14 cellular contexts compared by ENCODE assay signal in the genomic region with DNA sequence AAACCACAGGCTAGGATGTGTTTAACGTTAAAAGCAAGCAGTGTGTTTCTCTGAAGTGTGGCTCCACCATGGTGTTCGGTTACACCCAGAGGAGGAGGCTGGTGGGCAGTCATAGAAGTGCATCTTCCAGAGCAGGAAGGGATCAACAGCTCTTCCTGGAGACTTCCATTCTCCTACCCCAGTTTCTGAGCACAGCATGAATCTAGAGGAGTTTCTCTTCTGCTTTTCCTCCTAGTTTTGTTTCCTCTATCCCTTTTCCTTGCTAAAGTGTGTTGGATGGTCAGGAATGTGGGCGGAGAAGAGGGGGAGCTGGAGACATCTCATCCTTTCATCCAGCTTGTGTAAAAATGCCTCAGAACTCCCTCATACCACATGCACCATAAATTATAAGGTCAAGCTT. TPM values are rescaled to one million over a fixed set of nuclear protein-coding genes. Genes with fewer than 3 reads are reported as not detected.
DNase-seq lines count a peak whose midpoint lies in the region; ATAC-seq and TF ChIP-seq lines count a peak whose summit lies in the region.
"Had no signal": no experiment of that assay in that cellular context is flagged by ENCODE, and none has a peak within 500 bp of the region (broad histone marks: within the 10 kb centered on the region; RNA-seq: fewer than 3 reads in every experiment).

No MANE protein-coding gene starts in this region.

- POLR2A ChIA-PET in activated CD8-positive, alpha-beta T cell treated with anti-CD3 and anti-CD28 coated beads, Interleukin-2, amount 10 ng/mL, durations not matched to agents 7 days and 5 days (lab: Charles Lee), result interaction anchor here (0.6 to 0.8 kb wide), 2 partner anchors 50 to 858 kb away, joined by 3 to 4 read pairs; no protein-coding TSS in a partner anchor

- CTCF ChIA-PET in activated CD8-positive, alpha-beta T cell treated with anti-CD3 and anti-CD28 coated beads, Interleukin-2, amount 10 ng/mL, durations not matched to agents 7 days and 5 days (lab: Charles Lee), result interaction anchor here (0.8 to 2.3 kb wide), 5 partner anchors 13 to 31 kb away, joined by 3 to 7 read pairs (median 4); no protein-coding TSS in a partner anchor

- no peak for DNase-seq in CD4-positive, CD25-positive, alpha-beta regulatory T cell
- DNase-seq in HFFc6, result peak; percentile 52
- DNase-seq in brain microvascular endothelial cell, result no peak
- DNase-seq in stimulated activated CD4-positive, alpha-beta T cell treated with anti-CD3 and anti-CD28 coated beads, Interleukin-4, amount 100 ng/mL, for 4 hours, result no peak
- DNase-seq in activated CD8-positive, alpha-beta T cell treated with anti-CD3 and anti-CD28 coated beads, Interleukin-2, amount 10 ng/mL, durations not matched to agents 7 days and 5 days, result no peak
- no peak for DNase-seq in AG08396 (ENCODE audit: low spot score)
- DNase-seq: activated CD4-positive, alpha-beta T cell treated with anti-CD3 and anti-CD28 coated beads, Interleukin-2, amount 50 U/mL, for 1 hour; activated gamma-delta T cell; Caco-2; cerebellar nuclear complex; NCI-H1092 treated with DMSO at 0.1 percent for 48 hours had no signal

- H3K4me3 Mint-ChIP-seq in CD4-positive, CD25-positive, alpha-beta regulatory T cell, result no peak overlapping the region
- H3K4me3 Mint-ChIP-seq in HFFc6 (peak overlapping the region; percentile 67), nephron (peak overlapping the region; percentile 23 to 66 (median 52))
- no peak overlapping the region for H3K4me3 Mint-ChIP-seq in activated CD8-positive, alpha-beta T cell treated with anti-CD3 and anti-CD28 coated beads, Interleukin-2, amount 10 ng/mL, durations not matched to agents 7 days and 5 days

- ATAC-seq in CD4-positive, CD25-positive, alpha-beta regulatory T cell (ENCODE audit: low read depth in 2 of 2), result no peak
- no peak for ATAC-seq in GM19397 (IDR thresholded peaks at IDR 0.05; ENCODE audit: unreplicated experiment)
- no peak for ATAC-seq in activated CD8-positive, alpha-beta T cell treated with anti-CD3 and anti-CD28 coated beads, Interleukin-2, amount 10 ng/mL, durations not matched to agents 7 days and 5 days

- H3K9me3 ChIP-seq in CD4-positive, CD25-positive, alpha-beta regulatory T cell (ENCODE audit: control insufficient read depth in 2 of 2, low read length in 2 of 2), result no peaks in the 10 kb centered on the region
- H3K9me3 ChIP-seq: Caco-2, suprapubic skin had no signal

- H3K27me3 Mint-ChIP-seq in CD4-positive, CD25-positive, alpha-beta regulatory T cell, result peaks cover 6% of the 10 kb centered on the region
- peaks cover 1% of the 10 kb centered on the region; the same call in 1 of the 2 replicates for H3K27me3 Mint-ChIP-seq in HFFc6 (ENCODE audit: insufficient read depth)
- H3K27me3 Mint-ChIP-seq in nephron (ENCODE audit: low read depth), result no peaks in the 10 kb centered on the region
- H3K27me3 Mint-ChIP-seq in activated CD8-positive, alpha-beta T cell treated with anti-CD3 and anti-CD28 coated beads, Interleukin-2, amount 10 ng/mL, durations not matched to agents 7 days and 5 days (ENCODE audit: low read depth), result peaks cover 12% of the 10 kb centered on the region

- peaks cover 0 to 19% (median 3%) of the 10 kb centered on the region in 4 donors for H3K4me1 Mint-ChIP-seq in CD4-positive, CD25-positive, alpha-beta regulatory T cell
- peaks cover 31% of the 10 kb centered on the region for H3K4me1 Mint-ChIP-seq in HFFc6 (ENCODE audit: low read depth)
- H3K4me1 Mint-ChIP-seq in nephron, result peaks cover 33% of the 10 kb centered on the region
- H3K4me1 Mint-ChIP-seq in activated CD8-positive, alpha-beta T cell treated with anti-CD3 and anti-CD28 coated beads, Interleukin-2, amount 10 ng/mL, durations not matched to agents 7 days and 5 days (ENCODE audit: low read depth), result peaks cover 10% of the 10 kb centered on the region

- no peaks in the 10 kb centered on the region for H3K27me3 ChIP-seq in CD4-positive, CD25-positive, alpha-beta regulatory T cell (ENCODE audit: control insufficient read depth, insufficient read depth, low read length)
- no peaks in the 10 kb centered on the region for H3K27me3 ChIP-seq in brain microvascular endothelial cell (replicated peaks)
- H3K27me3 ChIP-seq: suprapubic skin had no signal

- TF ChIP-seq CTCF in HFFc6 (IDR thresholded peaks at IDR 0.05) (0 out of 2 replicates have a peak, but pooled peaks have one; percentile 22), brain microvascular endothelial cell (IDR thresholded peaks at IDR 0.05; ENCODE audit: low read depth, low read length, missing control alignments) (peak; percentile 12), nephron (IDR thresholded peaks at IDR 0.05; ENCODE audit: unreplicated experiment in 3 of 3) (peak in 1 of 3 experiments; percentile 22)

- H3K36me3 Mint-ChIP-seq in CD4-positive, CD25-positive, alpha-beta regulatory T cell, result no peaks in the 10 kb centered on the region
- no peaks in the 10 kb centered on the region for H3K36me3 Mint-ChIP-seq in HFFc6 (ENCODE audit: low read depth)
- no peaks in the 10 kb centered on the region for H3K36me3 Mint-ChIP-seq in nephron (ENCODE audit: low read depth)
- no peaks in the 10 kb centered on the region for H3K36me3 Mint-ChIP-seq in activated CD8-positive, alpha-beta T cell treated with anti-CD3 and anti-CD28 coated beads, Interleukin-2, amount 10 ng/mL, durations not matched to agents 7 days and 5 days (ENCODE audit: low read depth)

- H3K27ac ChIP-seq in CD4-positive, CD25-positive, alpha-beta regulatory T cell (ENCODE audit: insufficient read depth, low read length, poor library complexity, severe bottlenecking), result no peak overlapping the region
- H3K27ac ChIP-seq in brain microvascular endothelial cell, result no peak overlapping the region
- H3K27ac ChIP-seq: suprapubic skin had no signal

- in situ Hi-C loops in brain microvascular endothelial cell (cut with HindIII; ENCODE audit: low pct_ligation_motif_present, low sequenced_read_pairs), result no loop called here

- peak overlapping the region in 2 of 3 donors; percentile 50 to 63 for H3K27ac Mint-ChIP-seq in CD4-positive, CD25-positive, alpha-beta regulatory T cell
- H3K27ac Mint-ChIP-seq in HFFc6 (peak overlapping the region; percentile 85), nephron (peak overlapping the region; percentile 96 to 97 (median 96))
- H3K27ac Mint-ChIP-seq in activated CD8-positive, alpha-beta T cell treated with anti-CD3 and anti-CD28 coated beads, Interleukin-2, amount 10 ng/mL, durations not matched to agents 7 days and 5 days, result no peak overlapping the region

- H3K4me1 ChIP-seq in CD4-positive, CD25-positive, alpha-beta regulatory T cell (ENCODE audit: control insufficient read depth, insufficient read depth, low read length, poor library complexity, severe bottlenecking), result peaks cover 20% of the 10 kb centered on the region

- H3K36me3 ChIP-seq in CD4-positive, CD25-positive, alpha-beta regulatory T cell (ENCODE audit: control insufficient read depth, insufficient read depth, low read length), result no peaks in the 10 kb centered on the region
- H3K36me3 ChIP-seq in brain microvascular endothelial cell (replicated peaks), result no peaks in the 10 kb centered on the region
- H3K36me3 ChIP-seq: suprapubic skin had no signal

- no peak overlapping the region for H3K4me3 ChIP-seq in CD4-positive, CD25-positive, alpha-beta regulatory T cell (ENCODE audit: low read depth, low read length)
- no peak overlapping the region for H3K4me3 ChIP-seq in brain microvascular endothelial cell (ENCODE audit: low read depth, low read length)
- H3K4me3 ChIP-seq: suprapubic skin had no signal

- H3K9me3 Mint-ChIP-seq in CD4-positive, CD25-positive, alpha-beta regulatory T cell, result no peaks in the 10 kb centered on the region
- H3K9me3 Mint-ChIP-seq in HFFc6 (no peaks in the 10 kb centered on the region), nephron (no peaks in the 10 kb centered on the region)
- no peaks in the 10 kb centered on the region for H3K9me3 Mint-ChIP-seq in activated CD8-positive, alpha-beta T cell treated with anti-CD3 and anti-CD28 coated beads, Interleukin-2, amount 10 ng/mL, durations not matched to agents 7 days and 5 days (ENCODE audit: insufficient read depth)

RNA-seq across cellular contexts. Expression of gene CKAP4, which starts 3.8 kb away (rescaled TPM):
- 4.8 TPM for total RNA-seq in CD4-positive, CD25-positive, alpha-beta regulatory T cell
- 1 to 10 TPM; 3.4 to 6.0 (median 4.0) TPM for polyA plus RNA-seq in CD4-positive, CD25-positive, alpha-beta regulatory T cell
- total RNA-seq in HFFc6 (2021; fragmentation: NEBNext Ultra II Directional; extraction: Animal tissue kit (Norgen Biotek cat#: 25700)), result 100 to 1,000 TPM; 521 to 616 (median 544) TPM
- under 1 TPM; 0.47 to 0.52 TPM for total RNA-seq in activated CD8-positive, alpha-beta T cell treated with anti-CD3 and anti-CD28 coated beads, Interleukin-2, amount 10 ng/mL, durations not matched to agents 7 days and 5 days

RNA-seq across cellular contexts. Expression of gene TCP11L2, which starts 50.9 kb away (rescaled TPM):
- total RNA-seq in CD4-positive, CD25-positive, alpha-beta regulatory T cell, result 153 TPM
- 10 to 100 TPM; 46.0 to 65.9 (median 64.6) TPM for polyA plus RNA-seq in CD4-positive, CD25-positive, alpha-beta regulatory T cell
- 10 to 100 TPM; 13.4 to 21.9 (median 15.6) TPM for total RNA-seq in HFFc6 (2021; fragmentation: NEBNext Ultra II Directional; extraction: Animal tissue kit (Norgen Biotek cat#: 25700))
- 1 to 10 TPM; 5.9 to 6.4 TPM for total RNA-seq in activated CD8-positive, alpha-beta T cell treated with anti-CD3 and anti-CD28 coated beads, Interleukin-2, amount 10 ng/mL, durations not matched to agents 7 days and 5 days

Comparison
In these comparisons a context has a peak if more than half of its experiments do, and no peak if none do; other contexts are left out.
1. H3K4me3 Mint-ChIP-seq: peak in HFFc6 (single experiment) and nephron (3 of 3); none in CD4-positive, CD25-positive, alpha-beta regulatory T cell (0 of 4) and activated CD8-positive, alpha-beta T cell treated with anti-CD3 and anti-CD28 coated beads, Interleukin-2, amount 10 ng/mL, durations not matched to agents 7 days and 5 days (single experiment).
2. RNA of gene CKAP4, which starts 3.8 kb away (total RNA-seq): 521 to 616 TPM in HFFc6; 4.8 TPM in CD4-positive, CD25-positive, alpha-beta regulatory T cell (single experiment) and 0.47 to 0.52 TPM in activated CD8-positive, alpha-beta T cell treated with anti-CD3 and anti-CD28 coated beads, Interleukin-2, amount 10 ng/mL, durations not matched to agents 7 days and 5 days; every median in the first group is over 10 times any median in the second.